ENCODE assay signal across 12 cellular contexts in the genomic region with DNA sequence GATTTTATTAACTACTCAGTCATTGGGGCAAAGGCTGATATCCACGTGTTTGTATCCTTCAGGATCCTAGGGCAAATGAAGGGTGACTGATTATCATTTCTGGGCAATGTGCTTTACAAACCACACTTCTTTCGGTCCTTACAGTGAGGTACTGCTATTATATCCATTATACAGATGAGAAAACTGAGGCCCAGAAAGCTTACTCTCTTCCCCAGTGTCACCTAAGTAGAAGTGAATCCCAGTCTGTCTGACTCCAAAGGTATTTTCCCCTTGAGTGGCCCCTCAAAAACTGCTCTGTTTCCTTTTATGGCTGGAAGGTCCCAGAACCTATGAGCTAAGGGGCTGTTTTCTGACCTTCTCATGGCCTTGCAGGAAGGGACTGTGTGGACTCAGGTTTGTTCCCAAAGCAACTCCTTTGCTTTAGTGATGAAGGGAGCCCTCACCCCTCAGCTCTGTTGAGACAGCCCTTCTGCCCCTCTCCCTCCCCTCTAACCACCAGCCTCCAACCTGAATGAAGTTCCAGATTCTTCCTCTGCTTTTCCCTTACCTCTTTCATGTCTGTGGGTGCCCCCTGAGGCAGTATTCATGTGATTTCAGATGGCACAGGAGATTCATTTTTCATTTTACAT. TPM values are rescaled to one million over a fixed set of nuclear protein-coding genes. Genes with fewer than 3 reads are reported as not detected.
A peak's percentile ranks its signal among the peaks of the same experiment; 100 is the strongest.
DNase-seq lines count a peak whose midpoint lies in the region; ATAC-seq and TF ChIP-seq lines count a peak whose summit lies in the region.
"Had no signal": no experiment of that assay in that cellular context is flagged by ENCODE, and none has a peak within 500 bp of the region (broad histone marks: within the 10 kb centered on the region; RNA-seq: fewer than 3 reads in every experiment).

No MANE protein-coding gene starts in this region.

- H3K4me1 ChIP-seq in endodermal cell (ENCODE audit: control insufficient read depth, insufficient read depth, low read length) (no peaks in the 10 kb centered on the region), A673 (ENCODE audit: insufficient read depth, low read length, poor library complexity, severe bottlenecking) (no peaks in the 10 kb centered on the region)
- H3K4me1 ChIP-seq: SJSA1, uterus had no signal

- H3K27me3 ChIP-seq in endodermal cell (ENCODE audit: control insufficient read depth, insufficient read depth, low read length, poor library complexity, severe bottlenecking) (no peaks in the 10 kb centered on the region), A673 (replicated peaks; ENCODE audit: insufficient read depth, low read depth, low read length, poor library complexity) (no peaks in the 10 kb centered on the region)
- H3K27me3 ChIP-seq: uterus had no signal

- DNase-seq in activated T-cell treated with anti-CD3 and anti-CD28 coated beads, Interleukin-2, amount 50 U/mL, for 24 hours = peak; percentile 32
- no peak for DNase-seq in activated T-cell treated with anti-CD3 and anti-CD28 coated beads, Interleukin-2, amount 50 U/mL, for 1 hour
- DNase-seq in SK-MEL-5 (ENCODE audit: low read depth, low spot score) (peak; percentile 47), endodermal cell (peak; percentile 15), A673 (ENCODE audit: low spot score) (no peak)
- DNase-seq in stimulated activated naive B cell treated with anti-CD40 and anti-IgM and Interleukin-4, amounts not matched to agents 10 μg/mL and 1 μg/mL and 100 μg/mL, for 72 hours = no peak
- DNase-seq: NCI-H187 treated with DMSO at 0.1 percent for 48 hours, uterus had no signal

- CTCF ChIA-PET in A673 (lab: Charles Lee) = no interaction called here

- no TSS peak for BruUV-seq in A673 (replicated peaks; lab: Mats Ljungman, UMichigan)

- H3K9me3 ChIP-seq in endodermal cell (ENCODE audit: control insufficient read depth, low read length) (no peaks in the 10 kb centered on the region), A673 (ENCODE audit: low read depth, low read length, poor library complexity, severe bottlenecking) (peaks cover 3% of the 10 kb centered on the region)
- H3K9me3 ChIP-seq: SJSA1, uterus had no signal

- no peaks in the 10 kb centered on the region for H3K27me3 Mint-ChIP-seq in activated T-cell treated with anti-CD3 and anti-CD28 coated beads, Interleukin-2, amount 50 U/mL, for 24 hours
- peaks cover 14% of the 10 kb centered on the region for H3K27me3 Mint-ChIP-seq in endodermal cell (ENCODE audit: insufficient read depth)
- H3K27me3 Mint-ChIP-seq in stimulated activated naive B cell treated with anti-CD40 and anti-IgM and Interleukin-4, amounts not matched to agents 10 μg/mL and 1 μg/mL and 100 μg/mL, for 72 hours = peaks cover 9 to 13% of the 10 kb centered on the region in 2 donors

- peaks cover 51% of the 10 kb centered on the region for H3K4me1 Mint-ChIP-seq in activated T-cell treated with anti-CD3 and anti-CD28 coated beads, Interleukin-2, amount 50 U/mL, for 24 hours (ENCODE audit: low read depth)
- H3K4me1 Mint-ChIP-seq in endodermal cell = no peaks in the 10 kb centered on the region
- H3K4me1 Mint-ChIP-seq in stimulated activated naive B cell treated with anti-CD40 and anti-IgM and Interleukin-4, amounts not matched to agents 10 μg/mL and 1 μg/mL and 100 μg/mL, for 72 hours = peaks cover 16 to 21% of the 10 kb centered on the region in 2 donors

- no peaks in the 10 kb centered on the region for H3K36me3 ChIP-seq in endodermal cell (ENCODE audit: control insufficient read depth, insufficient read depth, low read length)
- no peaks in the 10 kb centered on the region for H3K36me3 ChIP-seq in A673 (ENCODE audit: insufficient read depth, low read length, poor library complexity, severe bottlenecking)
- H3K36me3 ChIP-seq: SJSA1, uterus had no signal

- peak overlapping the region; percentile 97 for H3K27ac Mint-ChIP-seq in activated T-cell treated with anti-CD3 and anti-CD28 coated beads, Interleukin-2, amount 50 U/mL, for 24 hours
- H3K27ac Mint-ChIP-seq in endodermal cell = no peak overlapping the region
- H3K27ac Mint-ChIP-seq in stimulated activated naive B cell treated with anti-CD40 and anti-IgM and Interleukin-4, amounts not matched to agents 10 μg/mL and 1 μg/mL and 100 μg/mL, for 72 hours = peak overlapping the region; percentile 26

- intact Hi-C loops in A673 (cut with micrococcal nuclease; ENCODE audit: unreplicated experiment) = no loop called here

- H3K4me3 ChIP-seq in endodermal cell (ENCODE audit: low read length) = no peak overlapping the region
- H3K4me3 ChIP-seq in A673 (ENCODE audit: low read depth, low read length, poor library complexity, severe bottlenecking) = no peak overlapping the region
- H3K4me3 ChIP-seq: SJSA1, uterus had no signal

- TF ChIP-seq CTCF in endodermal cell (conservative IDR thresholded peaks at IDR 0.05) = no peak
- TF ChIP-seq CTCF in A673 (conservative IDR thresholded peaks at IDR 0.05; ENCODE audit: low read depth, low read length) = no peak

- no peak for ATAC-seq in stimulated activated naive B cell treated with anti-CD40 and anti-IgM and Interleukin-4, amounts not matched to agents 10 μg/mL and 1 μg/mL and 100 μg/mL, for 72 hours (replicated peaks)
- ATAC-seq in GM21367 (IDR thresholded peaks at IDR 0.05; ENCODE audit: unreplicated experiment) (no peak), HG02678 (IDR thresholded peaks at IDR 0.05; ENCODE audit: unreplicated experiment) (no peak)

- H3K9ac ChIP-seq in endodermal cell (ENCODE audit: extremely low read depth, low read length, poor library complexity, severe bottlenecking) = no peak overlapping the region

- peaks cover 9% of the 10 kb centered on the region for H3K36me3 Mint-ChIP-seq in activated T-cell treated with anti-CD3 and anti-CD28 coated beads, Interleukin-2, amount 50 U/mL, for 24 hours (ENCODE audit: low read depth)
- no peaks in the 10 kb centered on the region for H3K36me3 Mint-ChIP-seq in endodermal cell (ENCODE audit: low read depth)
- peaks cover 6 to 8% of the 10 kb centered on the region in 2 donors for H3K36me3 Mint-ChIP-seq in stimulated activated naive B cell treated with anti-CD40 and anti-IgM and Interleukin-4, amounts not matched to agents 10 μg/mL and 1 μg/mL and 100 μg/mL, for 72 hours

- peaks cover 4% of the 10 kb centered on the region for H3K9me3 Mint-ChIP-seq in activated T-cell treated with anti-CD3 and anti-CD28 coated beads, Interleukin-2, amount 50 U/mL, for 24 hours
- H3K9me3 Mint-ChIP-seq in endodermal cell = peaks cover 2% of the 10 kb centered on the region
- H3K9me3 Mint-ChIP-seq in stimulated activated naive B cell treated with anti-CD40 and anti-IgM and Interleukin-4, amounts not matched to agents 10 μg/mL and 1 μg/mL and 100 μg/mL, for 72 hours = peaks cover 1 to 3% of the 10 kb centered on the region in 2 donors

- H3K27ac ChIP-seq in endodermal cell (ENCODE audit: low read depth, low read length) = no peak overlapping the region
- H3K27ac ChIP-seq in A673 (ENCODE audit: low read depth, low read length, poor library complexity, severe bottlenecking) = no peak overlapping the region
- H3K27ac ChIP-seq: SJSA1, uterus had no signal

- POLR2A ChIA-PET in A673 (lab: Charles Lee; ENCODE audit: low non-redundant PET) = no interaction called here

- in situ Hi-C loops in SK-MEL-5 (cut with HindIII; ENCODE audit: low pct_unique_long_range_greater_than_20kb, low sequenced_read_pairs) = no loop called here

- H3K4me3 Mint-ChIP-seq in activated T-cell treated with anti-CD3 and anti-CD28 coated beads, Interleukin-2, amount 50 U/mL, for 24 hours = peak overlapping the region; percentile 64
- no peak overlapping the region for H3K4me3 Mint-ChIP-seq in endodermal cell
- H3K4me3 Mint-ChIP-seq in stimulated activated naive B cell treated with anti-CD40 and anti-IgM and Interleukin-4, amounts not matched to agents 10 μg/mL and 1 μg/mL and 100 μg/mL, for 72 hours = no peak overlapping the region

- WGBS in endodermal cell (ENCODE audit: insufficient coverage in 1 of 2, insufficient read length in 1 of 2), 2 experiments = 89 to 90% methylated on average over 2 of the region's 2 CpGs

RNA-seq across cellular contexts. Expression of gene ADGRG1, which starts 27.4 kb away (rescaled TPM):
- 14.4 and 17.3 TPM in 2 replicates for total RNA-seq in SK-MEL-5 (2014; rRNA removed; shearing (Covaris generic))
- 132 and 148 TPM in 2 replicates for polyA plus RNA-seq in SK-MEL-5 (2015; cell fraction: cytosol; rRNA removed)
- polyA plus RNA-seq in SK-MEL-5 (2015; cell fraction: nucleus; rRNA removed) = 51.5 and 52.0 TPM in 2 replicates
- under 1 TPM; 0.64 TPM for total RNA-seq in endodermal cell
- polyA plus RNA-seq in endodermal cell (2013, experiment 1 of 2) = 122 TPM
- 97.9 TPM for polyA plus RNA-seq in endodermal cell (2013, experiment 2 of 2)
- total RNA-seq in A673 (2021) = 0.75 and 1.0 TPM in 2 replicates

RNA-seq across cellular contexts. Expression of gene ADGRG5, which starts 58.6 kb away (rescaled TPM):
- total RNA-seq in SK-MEL-5 (2014; rRNA removed; shearing (Covaris generic)) = not detected in 2 replicates
- 0.06 TPM in 1 of 2 replicates, not detected in the other for polyA plus RNA-seq in SK-MEL-5 (2015; cell fraction: cytosol; rRNA removed)
- polyA plus RNA-seq in SK-MEL-5 (2015; cell fraction: nucleus; rRNA removed) = not detected in 2 replicates
- total RNA-seq in endodermal cell (1 to 10 TPM; 3.6 to 4.8 TPM), A673 (2021) (not detected in 2 replicates)
- 0.93 TPM for polyA plus RNA-seq in endodermal cell (2013, experiment 1 of 2)
- polyA plus RNA-seq in endodermal cell (2013, experiment 2 of 2) = 0.29 TPM
- total RNA-seq: SJSA1 had no signal
- polyA plus RNA-seq: AG04450 had no signal

Comparison
In these comparisons a context has a peak if more than half of its experiments do, and no peak if none do; other contexts are left out.
1. DNase-seq: peak in activated T-cell treated with anti-CD3 and anti-CD28 coated beads, Interleukin-2, amount 50 U/mL, for 24 hours (single experiment), SK-MEL-5 (single experiment) and endodermal cell (single experiment); none in activated T-cell treated with anti-CD3 and anti-CD28 coated beads, Interleukin-2, amount 50 U/mL, for 1 hour (single experiment), stimulated activated naive B cell treated with anti-CD40 and anti-IgM and Interleukin-4, amounts not matched to agents 10 μg/mL and 1 μg/mL and 100 μg/mL, for 72 hours (single experiment) and A673 (single experiment).